Comparison of ENCODE assay signal across 12 cellular contexts in genomic region chr3:31105438-31106077, GRCh38.
DNase-seq lines count a peak whose midpoint lies in the region; ATAC-seq, FAIRE-seq and TF ChIP-seq lines count a peak whose summit lies in the region.
"Had no signal": no experiment of that assay in that cellular context is flagged by ENCODE, and none has a peak within 500 bp of the region (broad histone marks: within the 10 kb centered on the region; RNA-seq: fewer than 3 reads in every experiment).

No MANE protein-coding gene starts in this region.

- H3K27me3 ChIP-seq in osteoblast (ENCODE audit: insufficient read depth, low read length), result no peaks in the 10 kb centered on the region
- peaks cover 0 to 7% (median 0%) of the 10 kb centered on the region in 45 donors for H3K27me3 ChIP-seq in dorsolateral prefrontal cortex
- no peaks in the 10 kb centered on the region for H3K27me3 ChIP-seq in CD8-positive, alpha-beta T cell (ENCODE audit: insufficient read depth, low read length)
- H3K27me3 ChIP-seq: SJCRH30 had no signal

- H2AFZ ChIP-seq in osteoblast (ENCODE audit: low read length), result no peak overlapping the region

- H3K4me3 Mint-ChIP-seq in CD8-positive, alpha-beta T cell, result no peak overlapping the region
- H3K4me3 Mint-ChIP-seq: activated naive CD8-positive, alpha-beta T cell treated with anti-CD3 and anti-CD28 coated beads, Interleukin-2, amount 10 ng/mL, durations not matched to agents 7 days and 5 days had no signal

- H3K4me3 ChIP-seq in osteoblast (ENCODE audit: insufficient read depth, low read length) (no peak overlapping the region), dorsolateral prefrontal cortex (no peak overlapping the region)
- H3K4me3 ChIP-seq in CD8-positive, alpha-beta T cell (ENCODE audit: low read depth, low read length), result no peak overlapping the region
- H3K4me3 ChIP-seq: GM12878, SJCRH30 had no signal

- CTCF ChIA-PET in CD8-positive, alpha-beta T cell (lab: Charles Lee), result interaction anchor here (1.0 kb wide), 1 partner anchor 9 kb away, joined by 3 read pairs; no protein-coding TSS in a partner anchor

- no peak overlapping the region for H3K27ac Mint-ChIP-seq in CD8-positive, alpha-beta T cell
- H3K27ac Mint-ChIP-seq: activated naive CD8-positive, alpha-beta T cell treated with anti-CD3 and anti-CD28 coated beads, Interleukin-2, amount 10 ng/mL, durations not matched to agents 7 days and 5 days had no signal

- no peak for TF ChIP-seq POLR2A in GM12891 (IDR thresholded peaks at IDR 0.05; ENCODE audit: low read depth, low read length)

- POLR2A ChIA-PET in CD8-positive, alpha-beta T cell (lab: Charles Lee), result no interaction called here

- FAIRE-seq in GM12891 (lab: Jason Lieb, UNC), result no peak
- FAIRE-seq: GM12878 had no signal

- peak overlapping the region; percentile 48 for H3K4me2 ChIP-seq in osteoblast (ENCODE audit: insufficient read depth, low read length)

- peaks cover 2% of the 10 kb centered on the region for H3K4me1 Mint-ChIP-seq in CD8-positive, alpha-beta T cell (ENCODE audit: low read depth)

- H3K36me3 Mint-ChIP-seq in CD8-positive, alpha-beta T cell, result no peaks in the 10 kb centered on the region

- H3K27me3 Mint-ChIP-seq in CD8-positive, alpha-beta T cell (ENCODE audit: low read depth), result no peaks in the 10 kb centered on the region
- H3K27me3 Mint-ChIP-seq: activated naive CD8-positive, alpha-beta T cell treated with anti-CD3 and anti-CD28 coated beads, Interleukin-2, amount 10 ng/mL, durations not matched to agents 7 days and 5 days had no signal

- no peaks in the 10 kb centered on the region for H3K36me3 ChIP-seq in osteoblast (ENCODE audit: insufficient read depth, low read length)
- H3K36me3 ChIP-seq in CD8-positive, alpha-beta T cell (ENCODE audit: insufficient read depth, low read length), result no peaks in the 10 kb centered on the region
- H3K36me3 ChIP-seq: SJCRH30 had no signal

- TF ChIP-seq CTCF in osteoblast (IDR thresholded peaks at IDR 0.05; ENCODE audit: extremely low read depth, low read depth, low read length), result no peak
- no peak for TF ChIP-seq CTCF in dorsolateral prefrontal cortex (IDR thresholded peaks at IDR 0.05 in 54 of 56, conservative IDR thresholded peaks at IDR 0.05 in 2 of 56; ENCODE audit: low read depth in 1 of 56, partially characterized antibody in 56 of 56)
- no peak for TF ChIP-seq CTCF in CD8-positive, alpha-beta T cell (IDR thresholded peaks at IDR 0.05)

- intact Hi-C loops in dorsolateral prefrontal cortex (cut with DNase I), result no loop called here
- intact Hi-C loops in CD8-positive, alpha-beta T cell (cut with DNase I, micrococcal nuclease), result no loop called here

- H3K9me3 ChIP-seq in osteoblast (ENCODE audit: low read depth, low read length), result no peaks in the 10 kb centered on the region
- H3K9me3 ChIP-seq in CD8-positive, alpha-beta T cell (ENCODE audit: low read length), result no peaks in the 10 kb centered on the region
- H3K9me3 ChIP-seq: SJCRH30 had no signal

- no peaks in the 10 kb centered on the region for H3K79me2 ChIP-seq in osteoblast (ENCODE audit: insufficient read depth, low read length)

- no peak for ATAC-seq in CD8-positive, alpha-beta T cell
- ATAC-seq in HG02884 (IDR thresholded peaks at IDR 0.05; ENCODE audit: unreplicated experiment), result no peak

- no peaks in the 10 kb centered on the region for H3K9me3 Mint-ChIP-seq in CD8-positive, alpha-beta T cell

- H3K27ac ChIP-seq in osteoblast (ENCODE audit: low read depth, low read length) (peak overlapping the region; percentile 76), dorsolateral prefrontal cortex (no peak overlapping the region)
- H3K27ac ChIP-seq in CD8-positive, alpha-beta T cell (ENCODE audit: low read depth, low read length), result no peak overlapping the region
- H3K27ac ChIP-seq: SJCRH30 had no signal

- peak; percentile 96 for DNase-seq in EL
- DNase-seq in M059J (ENCODE audit: low read depth), result peak; percentile 94
- DNase-seq in astrocyte of the hippocampus (ENCODE audit: low read depth, low spot score), result peak; percentile 82
- DNase-seq in osteoblast (ENCODE audit: insufficient read length, low spot score, missing footprints), result peak; percentile 89
- no peak for DNase-seq in GM12891 (ENCODE audit: insufficient read length, low spot score)
- DNase-seq in dorsolateral prefrontal cortex, result no peak
- no peak for DNase-seq in CD8-positive, alpha-beta T cell
- DNase-seq: activated naive CD8-positive, alpha-beta T cell treated with anti-CD3 and anti-CD28 coated beads, Interleukin-2, amount 10 ng/mL, durations not matched to agents 7 days and 5 days; hypothalamus; SJCRH30 had no signal

- H4K20me1 ChIP-seq in osteoblast (ENCODE audit: insufficient read depth, low read length), result no peaks in the 10 kb centered on the region

- H3K4me1 ChIP-seq in osteoblast (ENCODE audit: insufficient read depth, low read length), result peaks cover 22% of the 10 kb centered on the region
- no peaks in the 10 kb centered on the region for H3K4me1 ChIP-seq in CD8-positive, alpha-beta T cell (ENCODE audit: insufficient read depth, low read length)
- H3K4me1 ChIP-seq: SJCRH30 had no signal

TF ChIP-seq in GM12891, 5 proteins besides CTCF, POLR2A, EP300 and RAD21:
- TF ChIP-seq TAF1 (IDR thresholded peaks at IDR 0.05; ENCODE audit: low read depth, low read length) (no peak), SPI1 (IDR thresholded peaks at IDR 0.05; ENCODE audit: low read depth, low read length) (no peak), POU2F2 (IDR thresholded peaks at IDR 0.05; ENCODE audit: low read depth, low read length) (no peak), PAX5 (IDR thresholded peaks at IDR 0.05; ENCODE audit: insufficient read depth, low read length, severe bottlenecking) (no peak), POLR2AphosphoS5 (IDR thresholded peaks at IDR 0.05; ENCODE audit: low read depth, low read length) (no peak)

Comparison
In these comparisons a context has a peak if more than half of its experiments do, and no peak if none do; other contexts are left out.
1. DNase-seq: peak in EL (single experiment), M059J (single experiment), astrocyte of the hippocampus (single experiment) and osteoblast (single experiment); none in GM12891 (single experiment), dorsolateral prefrontal cortex (0 of 10) and CD8-positive, alpha-beta T cell (0 of 7).